31 cellular contexts compared by ENCODE assay signal in the genomic region with DNA sequence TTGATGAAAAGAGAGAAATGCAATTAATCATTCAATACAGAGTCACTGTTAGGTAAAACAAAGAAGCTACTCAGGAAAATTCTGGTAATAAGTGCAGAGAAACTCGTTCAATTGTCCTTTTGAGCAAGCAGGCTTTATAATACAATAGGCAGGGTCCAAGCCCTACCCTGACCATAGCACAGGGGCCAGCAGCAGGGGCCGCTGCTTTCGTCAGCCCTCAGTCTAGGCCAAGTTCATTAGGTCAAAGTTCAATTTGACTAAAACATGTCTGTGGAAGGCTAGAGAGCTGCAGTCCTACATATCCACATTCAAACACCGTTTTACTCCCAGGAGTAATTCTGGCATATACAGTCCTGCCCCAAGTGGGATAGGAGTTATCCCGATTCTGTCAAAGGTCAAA.
"Had no signal": no experiment of that assay in that cellular context is flagged by ENCODE, and none has a peak within 500 bp of the region (broad histone marks: within the 10 kb centered on the region; RNA-seq: fewer than 3 reads in every experiment).

No MANE protein-coding gene starts in this region.

- FAIRE-seq: colon, kidney, pancreas, urothelium cell line had no signal

- H3K9me3 ChIP-seq: gastrocnemius medialis, pancreas, stomach, thoracic aorta had no signal

- H3K27ac Mint-ChIP-seq: endodermal cell, natural killer cell, progenitor cell of endocrine pancreas had no signal

- H3K27me3 ChIP-seq: gastrocnemius medialis, heart left ventricle, hepatocyte, pancreas, stomach, tibial nerve, upper lobe of left lung had no signal

- H2AFZ ChIP-seq: hepatocyte had no signal

- H3K4me3 ChIP-seq: gastrocnemius medialis, heart left ventricle, hepatocyte, lung, pancreas, smooth muscle cell, stomach, thoracic aorta, tibial nerve, upper lobe of left lung had no signal

- H3K4me2 ChIP-seq: hepatocyte, smooth muscle cell had no signal

- H3K27ac ChIP-seq: epithelial cell of prostate, gastrocnemius medialis, heart left ventricle, hepatocyte, pancreas, stomach, thoracic aorta, upper lobe of left lung had no signal

- H3K4me1 ChIP-seq: gastrocnemius medialis, heart left ventricle, pancreas had no signal

- H3K27me3 Mint-ChIP-seq: progenitor cell of endocrine pancreas had no signal

- DNase-seq: central memory CD4-positive, alpha-beta T cell; effector CD8-positive, alpha-beta T cell; endodermal cell; foreskin fibroblast; gastrocnemius medialis; heart left ventricle; kidney; left cardiac atrium; left ventricle myocardium superior; mesenchymal stem cell; natural killer cell; occipital lobe; pancreas; stimulated activated CD4-positive, alpha-beta T cell treated with anti-CD3 and anti-CD28 coated beads, Interleukin-12 subunit alpha, Interleukin-12 subunit beta, amount 100 ng/mL, for 4 hours; stimulated activated CD4-positive, alpha-beta T cell treated with anti-CD3 and anti-CD28 coated beads, Interleukin-1b, Interleukin-23, amount 100 ng/mL, for 48 hours; stimulated activated CD4-positive, alpha-beta T cell treated with anti-CD3 and anti-CD28 coated beads, Interleukin-4, amount 100 ng/mL, for 1 hour; stimulated activated CD8-positive, alpha-beta memory T cell treated with anti-CD3 and anti-CD28 coated beads, Interleukin-4, amount 100 ng/mL, for 48 hours; stimulated activated naive CD4-positive, alpha-beta T cell; stomach had no signal

- H3K4me3 Mint-ChIP-seq: endodermal cell, natural killer cell had no signal

- H3K79me2 ChIP-seq: hepatocyte had no signal

- H3K4me1 Mint-ChIP-seq: endodermal cell, natural killer cell had no signal

- ATAC-seq: esophagus mucosa, gastrocnemius medialis, heart left ventricle, left cardiac atrium, left ventricle myocardium superior, natural killer cell, pancreas, sciatic nerve had no signal

- H3K36me3 ChIP-seq: gastrocnemius medialis, heart left ventricle, pancreas, thoracic aorta, upper lobe of left lung had no signal
